In the genomic region with DNA sequence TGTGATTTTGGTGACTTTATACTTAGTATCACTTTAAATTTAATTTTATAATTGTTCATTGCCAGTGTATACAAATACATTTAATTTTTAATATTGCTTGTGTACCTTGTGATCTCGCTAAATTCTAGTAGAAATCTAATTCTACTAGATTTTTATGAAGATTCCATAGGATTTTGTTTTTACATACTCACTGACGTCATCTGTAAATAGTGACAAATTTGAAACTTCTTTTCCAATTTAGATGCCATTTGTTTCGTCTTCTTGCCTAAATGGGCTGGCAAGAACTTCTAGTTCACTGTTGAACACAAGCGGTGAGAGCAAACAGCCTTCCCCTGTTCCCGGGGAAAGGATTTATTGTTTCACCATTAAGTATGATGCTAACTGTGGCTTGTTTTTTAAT, we compare ENCODE assay signal across 8 cellular contexts. TPM values are rescaled to one million over a fixed set of nuclear protein-coding genes. Genes with fewer than 3 reads are reported as not detected.
"Had no signal": no experiment of that assay in that cellular context is flagged by ENCODE, and none has a peak within 500 bp of the region (broad histone marks: within the 10 kb centered on the region; RNA-seq: fewer than 3 reads in every experiment).

No MANE protein-coding gene starts in this region.

- H3K27ac ChIP-seq: HL-60 had no signal

- H3K4me3 ChIP-seq: K562 had no signal

- H3K27me3 Mint-ChIP-seq: IgD-negative memory B cell had no signal

- DNase-seq: IMR-90, KBM-7, KG1 had no signal

- H3K4me3 Mint-ChIP-seq: IgD-negative memory B cell had no signal

- ATAC-seq: K562 had no signal

- H3K36me3 Mint-ChIP-seq: IgD-negative memory B cell had no signal

- H3K27ac Mint-ChIP-seq: IgD-negative memory B cell had no signal

- FAIRE-seq: HTR-8/SVneo, K562 had no signal

RNA-seq across cellular contexts. Expression of a gene that starts 17.3 kb away (rescaled TPM):
- total RNA-seq: HT-29, IMR-90, K562 had no signal
- polyA plus RNA-seq: IgD-negative memory B cell, IMR-90, K562 had no signal
